ENCODE assay signal across 9 cellular contexts in the genomic region with DNA sequence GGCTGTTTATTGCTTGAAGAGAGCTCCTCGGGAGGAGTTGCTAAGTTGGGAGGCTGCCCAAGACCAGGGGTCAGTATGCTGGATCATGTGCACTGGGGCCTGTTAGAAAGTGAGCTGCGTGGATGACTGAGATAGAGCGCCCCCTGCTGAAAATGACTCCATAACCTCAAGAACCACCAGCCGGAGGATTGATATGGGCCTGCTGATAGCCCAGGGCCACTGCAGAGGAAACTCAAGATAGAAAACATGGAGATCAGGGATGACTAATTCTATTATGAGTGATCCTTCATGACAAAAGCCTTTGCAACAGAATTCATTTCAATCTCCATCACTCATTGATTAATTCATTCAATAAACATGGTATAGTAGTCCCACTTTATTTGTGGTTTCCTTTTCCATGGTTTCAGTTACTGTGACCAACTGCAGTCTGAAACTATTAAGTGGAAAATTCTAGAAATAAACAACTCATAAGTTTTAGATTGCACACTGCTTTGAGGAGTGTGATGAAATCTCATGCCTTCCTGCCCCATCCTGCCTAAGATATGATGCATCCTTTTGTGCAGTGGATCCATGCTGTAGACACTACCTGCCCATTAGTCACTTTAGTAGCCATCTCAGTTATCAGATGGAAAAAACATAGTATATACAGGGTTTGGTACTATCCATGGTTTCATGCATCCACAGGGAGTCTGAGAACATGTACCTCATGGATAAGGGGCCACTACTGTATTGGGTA.
DNase-seq lines count a peak whose midpoint lies in the region; ATAC-seq and TF ChIP-seq lines count a peak whose summit lies in the region.
"Had no signal": no experiment of that assay in that cellular context is flagged by ENCODE, and none has a peak within 500 bp of the region (broad histone marks: within the 10 kb centered on the region; RNA-seq: fewer than 3 reads in every experiment).

No MANE protein-coding gene starts in this region.

- no peak overlapping the region for H3K27ac ChIP-seq in left ventricle myocardium inferior (replicated peaks)
- H3K27ac ChIP-seq: SK-N-MC had no signal

- intact Hi-C loops in activated T-helper 1 cell treated with anti-CD3 and anti-CD28 coated beads, Interleukin-12 subunit alpha, Interleukin-12 subunit beta, Interleukin-2, Interleukin-4 antibody, amounts not matched to agents 30 ng/mL and 10 ng/mL and 1 ng/mL, durations not matched to agents 14 hours and 24 hours and 36 hours (cut with micrococcal nuclease), result loop anchor here (1.0 to 10.0 kb wide), 2 partner anchors 322 to 521 kb away; no protein-coding TSS in a partner anchor
- intact Hi-C loops in left ventricle myocardium inferior (cut with micrococcal nuclease), result loop anchor here (10.0 kb wide), 1 partner anchor 321 kb away; no protein-coding TSS in a partner anchor

- no peak overlapping the region for H3K4me3 ChIP-seq in left ventricle myocardium inferior
- H3K4me3 ChIP-seq: SK-N-MC had no signal

- H3K27ac Mint-ChIP-seq in activated T-helper 1 cell treated with anti-CD3 and anti-CD28 coated beads, Interleukin-12 subunit alpha, Interleukin-12 subunit beta, Interleukin-2, Interleukin-4 antibody, amounts not matched to agents 30 ng/mL and 10 ng/mL and 1 ng/mL, durations not matched to agents 14 hours and 24 hours and 36 hours, result peak overlapping the region; percentile 2

- H3K9me3 ChIP-seq in left ventricle myocardium inferior (replicated peaks), result no peaks in the 10 kb centered on the region

- H3K4me1 Mint-ChIP-seq in activated T-helper 1 cell treated with anti-CD3 and anti-CD28 coated beads, Interleukin-12 subunit alpha, Interleukin-12 subunit beta, Interleukin-2, Interleukin-4 antibody, amounts not matched to agents 30 ng/mL and 10 ng/mL and 1 ng/mL, durations not matched to agents 14 hours and 24 hours and 36 hours (ENCODE audit: low read depth), result no peaks in the 10 kb centered on the region

- no peaks in the 10 kb centered on the region for H3K27me3 ChIP-seq in left ventricle myocardium inferior (ENCODE audit: low read depth)

- no peaks in the 10 kb centered on the region for H3K4me1 ChIP-seq in left ventricle myocardium inferior

- no peaks in the 10 kb centered on the region for H3K36me3 Mint-ChIP-seq in activated T-helper 1 cell treated with anti-CD3 and anti-CD28 coated beads, Interleukin-12 subunit alpha, Interleukin-12 subunit beta, Interleukin-2, Interleukin-4 antibody, amounts not matched to agents 30 ng/mL and 10 ng/mL and 1 ng/mL, durations not matched to agents 14 hours and 24 hours and 36 hours (ENCODE audit: low read depth)

- H3K9me3 Mint-ChIP-seq in activated T-helper 1 cell treated with anti-CD3 and anti-CD28 coated beads, Interleukin-12 subunit alpha, Interleukin-12 subunit beta, Interleukin-2, Interleukin-4 antibody, amounts not matched to agents 30 ng/mL and 10 ng/mL and 1 ng/mL, durations not matched to agents 14 hours and 24 hours and 36 hours, result no peaks in the 10 kb centered on the region

- H3K36me3 ChIP-seq in left ventricle myocardium inferior, result no peaks in the 10 kb centered on the region

- H3K27me3 Mint-ChIP-seq in activated T-helper 1 cell treated with anti-CD3 and anti-CD28 coated beads, Interleukin-12 subunit alpha, Interleukin-12 subunit beta, Interleukin-2, Interleukin-4 antibody, amounts not matched to agents 30 ng/mL and 10 ng/mL and 1 ng/mL, durations not matched to agents 14 hours and 24 hours and 36 hours (ENCODE audit: insufficient read depth), result no peaks in the 10 kb centered on the region

- H3K4me3 Mint-ChIP-seq in activated T-helper 1 cell treated with anti-CD3 and anti-CD28 coated beads, Interleukin-12 subunit alpha, Interleukin-12 subunit beta, Interleukin-2, Interleukin-4 antibody, amounts not matched to agents 30 ng/mL and 10 ng/mL and 1 ng/mL, durations not matched to agents 14 hours and 24 hours and 36 hours, result no peak overlapping the region

- peak; percentile 54 for DNase-seq in D341Med (ENCODE audit: low spot score)
- peak; percentile 58 for DNase-seq in NCI-H748 (lab: John Stamatoyannopoulos, UW; ENCODE audit: unreplicated experiment)
- DNase-seq in activated T-helper 1 cell treated with anti-CD3 and anti-CD28 coated beads, Interleukin-12 subunit alpha, Interleukin-12 subunit beta, Interleukin-2, Interleukin-4 antibody, amounts not matched to agents 30 ng/mL and 10 ng/mL and 1 ng/mL, durations not matched to agents 14 hours and 24 hours and 36 hours (ENCODE audit: low spot score), result peak; percentile 5
- DNase-seq in left ventricle myocardium inferior, result no peak
- DNase-seq in stimulated activated CD4-positive, alpha-beta T cell treated with anti-CD3 and anti-CD28 coated beads, Interleukin-1b, Interleukin-23, amount 100 ng/mL, for 4 hours (ENCODE audit: low read depth in 2 of 2), result peak; percentile 4 to 18
- no peak for DNase-seq in HuH-7.5 (ENCODE audit: low spot score)

- ATAC-seq in GM21367 (IDR thresholded peaks at IDR 0.05; ENCODE audit: unreplicated experiment) (peak; percentile 60), HG03280 (IDR thresholded peaks at IDR 0.05; ENCODE audit: unreplicated experiment) (no peak)

- peak; percentile 50 for TF ChIP-seq CTCF in left ventricle myocardium inferior (IDR thresholded peaks at IDR 0.05; ENCODE audit: borderline replicate concordance)

Comparison
In these comparisons a context has a peak if more than half of its experiments do, and no peak if none do; other contexts are left out.
1. DNase-seq: peak in D341Med (single experiment), NCI-H748 (single experiment), activated T-helper 1 cell treated with anti-CD3 and anti-CD28 coated beads, Interleukin-12 subunit alpha, Interleukin-12 subunit beta, Interleukin-2, Interleukin-4 antibody, amounts not matched to agents 30 ng/mL and 10 ng/mL and 1 ng/mL, durations not matched to agents 14 hours and 24 hours and 36 hours (single experiment) and stimulated activated CD4-positive, alpha-beta T cell treated with anti-CD3 and anti-CD28 coated beads, Interleukin-1b, Interleukin-23, amount 100 ng/mL, for 4 hours (2 of 2); none in left ventricle myocardium inferior (single experiment) and HuH-7.5 (single experiment).